ENCODE assay signal across 8 cellular contexts in genomic region chr11:843086-843704, GRCh38. TPM values are rescaled to one million over a fixed set of nuclear protein-coding genes. Genes with fewer than 3 reads are reported as not detected.
DNase-seq lines count a peak whose midpoint lies in the region; ATAC-seq and TF ChIP-seq lines count a peak whose summit lies in the region.

No MANE protein-coding gene starts in this region.

- H3K27me3 Mint-ChIP-seq in activated CD4-positive, alpha-beta memory T cell treated with anti-CD3 and anti-CD28 coated beads for 36 hours, result peaks cover 4% of the 10 kb centered on the region

- ATAC-seq in GM21528 (IDR thresholded peaks at IDR 0.05; ENCODE audit: low FRiP score, unreplicated experiment) (peak; percentile 1), thoracic aorta (ENCODE audit: insufficient number of reproducible peaks, low FRiP score, low read depth) (no peak), GM21360 (IDR thresholded peaks at IDR 0.05; ENCODE audit: unreplicated experiment) (no peak)

- POLR2A ChIA-PET in activated CD4-positive, alpha-beta memory T cell treated with anti-CD3 and anti-CD28 coated beads for 36 hours (lab: Charles Lee), result interaction anchor here (0.6 to 2.8 kb wide), 7 partner anchors 10 to 209 kb away, joined by 3 to 12 read pairs (median 3); partner anchors contain the start of genes CD151, GATD1 and RPLP2

- CTCF ChIA-PET in activated CD4-positive, alpha-beta memory T cell treated with anti-CD3 and anti-CD28 coated beads for 36 hours (lab: Charles Lee), result interaction anchor here (0.6 to 2.6 kb wide), 6 partner anchors 11 to 208 kb away, joined by 3 to 11 read pairs (median 4); partner anchors contain the start of genes CD151 and CHID1

- peaks cover 5% of the 10 kb centered on the region for H3K36me3 Mint-ChIP-seq in activated CD4-positive, alpha-beta memory T cell treated with anti-CD3 and anti-CD28 coated beads for 36 hours

- H3K27ac Mint-ChIP-seq in activated CD4-positive, alpha-beta memory T cell treated with anti-CD3 and anti-CD28 coated beads for 36 hours, result no peak overlapping the region

- no peak for DNase-seq in AG09309 (ENCODE audit: low read depth)
- no peak for DNase-seq in activated CD4-positive, alpha-beta memory T cell treated with anti-CD3 and anti-CD28 coated beads for 36 hours
- DNase-seq in thoracic aorta (ENCODE audit: low spot score), result no peak
- no peak for DNase-seq in DMS 273 (lab: John Stamatoyannopoulos, UW; ENCODE audit: unreplicated experiment)
- no peak for DNase-seq in HUDEP-2 (lab: John Stamatoyannopoulos, UW; ENCODE audit: unreplicated experiment in 76 of 76)

- H3K9me3 ChIP-seq in iPS-20b (ENCODE audit: insufficient read depth, low read depth, low read length), result no peaks in the 10 kb centered on the region
- H3K9me3 ChIP-seq in thoracic aorta, result no peaks in the 10 kb centered on the region

- peak overlapping the region; percentile 77; the same call in 1 of the 2 replicates for H3K9ac ChIP-seq in iPS-20b (ENCODE audit: low read depth, low read length)

- intact Hi-C loops in activated CD4-positive, alpha-beta memory T cell treated with anti-CD3 and anti-CD28 coated beads for 36 hours (cut with micrococcal nuclease), result loop anchor here (2.0 to 5.0 kb wide), 2 partner anchors 68 to 84 kb away; partner anchors contain the start of genes AP2A2 and CHID1

- no peaks in the 10 kb centered on the region for H3K9me3 Mint-ChIP-seq in activated CD4-positive, alpha-beta memory T cell treated with anti-CD3 and anti-CD28 coated beads for 36 hours

- H3K36me3 ChIP-seq in iPS-20b (ENCODE audit: insufficient read depth, low read depth, low read length) (peaks cover 26% of the 10 kb centered on the region), thoracic aorta (peaks cover 19% of the 10 kb centered on the region)

- peaks cover 22% of the 10 kb centered on the region for H3K4me1 Mint-ChIP-seq in activated CD4-positive, alpha-beta memory T cell treated with anti-CD3 and anti-CD28 coated beads for 36 hours (ENCODE audit: low read depth)

- H3K27ac ChIP-seq in iPS-20b (ENCODE audit: low read length) (no peak overlapping the region), thoracic aorta (peak overlapping the region; percentile 88 to 97)

- H3K4me1 ChIP-seq in iPS-20b (ENCODE audit: insufficient read depth, low read length), result peaks cover 18% of the 10 kb centered on the region; the same call in 1 of the 2 replicates
- peaks cover 33 to 54% of the 10 kb centered on the region in 2 donors for H3K4me1 ChIP-seq in thoracic aorta (ENCODE audit: control insufficient read depth in 1 of 2, low read depth in 2 of 2)

- H3K4me3 ChIP-seq in AG09309 (ENCODE audit: control insufficient read depth, low read depth, low read length) (peak overlapping the region; percentile 70), iPS-20b (ENCODE audit: low read length) (peak overlapping the region; percentile 96), thoracic aorta (peak overlapping the region; percentile 95)

- peak overlapping the region; percentile 64 for H3K4me3 Mint-ChIP-seq in activated CD4-positive, alpha-beta memory T cell treated with anti-CD3 and anti-CD28 coated beads for 36 hours

- H3K27me3 ChIP-seq in iPS-20b (ENCODE audit: insufficient read depth, low read length) (0 out of 2 replicates have a peak, but pooled peaks cover under 1% of the 10 kb centered on the region), thoracic aorta (replicated peaks; ENCODE audit: insufficient read depth) (no peaks in the 10 kb centered on the region)

- TF ChIP-seq CTCF in AG09309 (IDR thresholded peaks at IDR 0.05; ENCODE audit: control insufficient read depth, insufficient read depth, low read depth, low read length, missing control alignments) (no peak), thoracic aorta (IDR thresholded peaks at IDR 0.05) (no peak)

RNA-seq across cellular contexts. Expression of gene TSPAN4, which starts 0.5 kb away (rescaled TPM):
- 1 to 10 TPM; 5.2 to 5.3 TPM for total RNA-seq in activated CD4-positive, alpha-beta memory T cell treated with anti-CD3 and anti-CD28 coated beads for 36 hours
- total RNA-seq in thoracic aorta, result 100 to 1,000 TPM in 1 of 2 donors, 10 to 100 TPM in 1; 55.5 to 107 TPM

RNA-seq across cellular contexts. Expression of gene POLR2L, which starts 0.9 kb away (rescaled TPM):
- total RNA-seq in activated CD4-positive, alpha-beta memory T cell treated with anti-CD3 and anti-CD28 coated beads for 36 hours, result 10 to 100 TPM; 70.4 to 74.0 TPM
- 10 to 100 TPM; 20.8 to 63.0 TPM for total RNA-seq in thoracic aorta

RNA-seq across cellular contexts. Expression of gene CD151, which starts 10.4 kb away (rescaled TPM):
- 10 to 100 TPM; 40.2 to 40.9 TPM for total RNA-seq in activated CD4-positive, alpha-beta memory T cell treated with anti-CD3 and anti-CD28 coated beads for 36 hours
- 1,000 to 10,000 TPM in 1 of 2 donors, 100 to 1,000 TPM in 1; 532 to 1,455 TPM for total RNA-seq in thoracic aorta

RNA-seq across cellular contexts. Expression of gene CRACR2B, which starts 15.5 kb away (rescaled TPM):
- total RNA-seq in activated CD4-positive, alpha-beta memory T cell treated with anti-CD3 and anti-CD28 coated beads for 36 hours, result 1 to 10 TPM; 1.8 to 2.3 TPM
- 10 to 100 TPM in 1 of 2 donors, 1 to 10 TPM in 1; 9.6 to 11.6 TPM for total RNA-seq in thoracic aorta

RNA-seq across cellular contexts. Expression of gene PNPLA2, which starts 24.5 kb away (rescaled TPM):
- total RNA-seq in activated CD4-positive, alpha-beta memory T cell treated with anti-CD3 and anti-CD28 coated beads for 36 hours, result 10 to 100 TPM; 33.2 to 35.0 TPM
- 100 to 1,000 TPM; 105 to 115 TPM for total RNA-seq in thoracic aorta

Comparison
In these comparisons a context has a peak if more than half of its experiments do, and no peak if none do; other contexts are left out.
1. RNA of gene TSPAN4, which starts 0.5 kb away (total RNA-seq): 55.5 to 107 TPM in thoracic aorta; 5.2 to 5.3 TPM in activated CD4-positive, alpha-beta memory T cell treated with anti-CD3 and anti-CD28 coated beads for 36 hours; every median in the first group is over 4 times any median in the second.
2. RNA of gene CD151, which starts 10.4 kb away (total RNA-seq): 532 to 1,455 TPM in thoracic aorta; 40.2 to 40.9 TPM in activated CD4-positive, alpha-beta memory T cell treated with anti-CD3 and anti-CD28 coated beads for 36 hours; every median in the first group is over 10 times any median in the second.
3. Peak in every context shown above with its lines, with median percentiles within 50 percentile points of each other: H3K4me3 ChIP-seq.